Comparison of ENCODE assay signal across 21 cellular contexts in the genomic region with DNA sequence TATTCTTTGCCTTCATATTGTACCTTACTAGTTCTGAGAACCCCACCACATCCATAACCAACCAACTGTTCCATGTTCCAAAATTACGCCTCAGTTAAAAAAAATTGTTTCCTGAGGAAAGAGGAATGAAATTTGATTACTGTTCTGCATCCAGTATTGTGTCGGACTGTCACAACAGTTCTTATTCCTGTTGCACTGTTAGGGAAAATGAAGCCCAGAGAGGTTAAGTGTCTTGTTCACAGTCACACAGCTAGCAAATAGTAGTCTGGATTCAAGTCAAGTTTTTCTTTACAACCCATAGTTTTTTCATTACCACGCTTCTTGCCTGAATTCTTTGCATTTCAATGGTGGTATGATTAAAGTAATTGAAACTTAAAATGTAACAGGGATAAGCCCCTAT. TPM values are rescaled to one million over a fixed set of nuclear protein-coding genes. Genes with fewer than 3 reads are reported as not detected.
DNase-seq lines count a peak whose midpoint lies in the region; ATAC-seq, FAIRE-seq and TF ChIP-seq lines count a peak whose summit lies in the region.
"Had no signal": no experiment of that assay in that cellular context is flagged by ENCODE, and none has a peak within 500 bp of the region (broad histone marks: within the 10 kb centered on the region; RNA-seq: fewer than 3 reads in every experiment).

No MANE protein-coding gene starts in this region.

- peak overlapping the region; percentile 14; the same call in 1 of the 2 replicates for H3K4me3 ChIP-seq in AG04450 (ENCODE audit: low read depth, low read length)
- no peak overlapping the region for H3K4me3 ChIP-seq in K562
- H3K4me3 ChIP-seq: GM23338 had no signal

- no peak overlapping the region for H3K4me2 ChIP-seq in K562 (ENCODE audit: insufficient read depth, low read length)
- H3K4me2 ChIP-seq: GM23338 had no signal

- TF ChIP-seq RAD21 in K562 (CRISPR knock-in tag; conservative IDR thresholded peaks at IDR 0.05 in 1 of 2, IDR thresholded peaks at IDR 0.05 in 1 of 2), result no peak

- no peaks in the 10 kb centered on the region for H3K27me3 ChIP-seq in AG04450 (ENCODE audit: control insufficient read depth, insufficient read depth, low read length)
- H3K27me3 ChIP-seq in K562 (ENCODE audit: control insufficient read depth in 2 of 2, insufficient read depth in 2 of 2, low read length in 2 of 2), result no peaks in the 10 kb centered on the region

- no peak for TF ChIP-seq POLR2A in K562 (conservative IDR thresholded peaks at IDR 0.05)

- no peaks in the 10 kb centered on the region for H3K36me3 ChIP-seq in K562 (ENCODE audit: control insufficient read depth, insufficient read depth, low read length)

- H3K27ac Mint-ChIP-seq in activated CD4-positive, alpha-beta T cell treated with anti-CD3 and anti-CD28 coated beads, Interleukin-2, amount 10 ng/mL, durations not matched to agents 24 days and 14 days, result no peak overlapping the region
- peak overlapping the region in 2 of 3 experiments; percentile 44 for H3K27ac Mint-ChIP-seq in nephron
- H3K27ac Mint-ChIP-seq: CD14-positive monocyte; CD8-positive, alpha-beta T cell; GM23338; H9 had no signal

- H3K9me3 ChIP-seq in AG04450 (ENCODE audit: control insufficient read depth, insufficient read depth, low read length) (no peaks in the 10 kb centered on the region), K562 (replicated peaks; ENCODE audit: control insufficient read depth, insufficient read depth, low read depth, low read length) (no peaks in the 10 kb centered on the region)

- POLR2A ChIA-PET in AG04450 (lab: Yijun Ruan, JAX) (no interaction called here), K562 (lab: Yijun Ruan, JAX) (interaction anchor here (0.7 kb wide), 1 partner anchor 1793 kb away, joined by 4 read pairs; no protein-coding TSS in a partner anchor)

- H3K9ac ChIP-seq in K562 (ENCODE audit: insufficient read depth in 1 of 2, low read depth in 2 of 2, low read length in 2 of 2), result no peak overlapping the region

- peaks cover 3% of the 10 kb centered on the region for H3K36me3 Mint-ChIP-seq in activated CD4-positive, alpha-beta T cell treated with anti-CD3 and anti-CD28 coated beads, Interleukin-2, amount 10 ng/mL, durations not matched to agents 24 days and 14 days (ENCODE audit: low read depth)
- peaks cover 7% of the 10 kb centered on the region for H3K36me3 Mint-ChIP-seq in nephron (ENCODE audit: low read depth)

- H3K27me3 Mint-ChIP-seq in activated CD4-positive, alpha-beta T cell treated with anti-CD3 and anti-CD28 coated beads, Interleukin-2, amount 10 ng/mL, durations not matched to agents 24 days and 14 days, result peaks cover 6% of the 10 kb centered on the region
- H3K27me3 Mint-ChIP-seq in nephron (ENCODE audit: low read depth), result peaks cover 4% of the 10 kb centered on the region

- no peaks in the 10 kb centered on the region for H4K20me1 ChIP-seq in K562 (replicated peaks; ENCODE audit: control insufficient read depth, insufficient read depth, low read length)

- H3K4me1 ChIP-seq in K562 (replicated peaks in 1 of 2; ENCODE audit: control insufficient read depth in 2 of 2, insufficient read depth in 2 of 2, low read length in 2 of 2), result peaks cover 4 to 7% of the 10 kb centered on the region in 2 experiments; a peak in 3 of 5 replicates

- H3K4me3 Mint-ChIP-seq in activated CD4-positive, alpha-beta T cell treated with anti-CD3 and anti-CD28 coated beads, Interleukin-2, amount 10 ng/mL, durations not matched to agents 24 days and 14 days, result no peak overlapping the region
- H3K4me3 Mint-ChIP-seq in nephron, result peak overlapping the region in 2 of 3 experiments; percentile 21 to 31
- H3K4me3 Mint-ChIP-seq: CD14-positive monocyte; CD8-positive, alpha-beta T cell; GM23338; H9 had no signal

- TF ChIP-seq CTCF in AG04450 (IDR thresholded peaks at IDR 0.05; ENCODE audit: low read depth, low read length) (no peak), K562 (IDR thresholded peaks at IDR 0.05 in 2 of 3, conservative IDR thresholded peaks at IDR 0.05 in 1 of 3; ENCODE audit: insufficient read depth in 2 of 3, low read depth in 1 of 3, low read length in 3 of 3) (no peak), nephron (IDR thresholded peaks at IDR 0.05; ENCODE audit: unreplicated experiment in 3 of 3) (no peak)

- no peak for TF ChIP-seq EP300 in K562 (IDR thresholded peaks at IDR 0.05; ENCODE audit: low read length)

- H3K79me2 ChIP-seq in K562 (ENCODE audit: control insufficient read depth, insufficient read depth, low read length), result peaks cover 51% of the 10 kb centered on the region

- ATAC-seq in K562, result no peak
- no peak for ATAC-seq in HG03460 (IDR thresholded peaks at IDR 0.05; ENCODE audit: unreplicated experiment)
- ATAC-seq: CD8-positive, alpha-beta T cell; GM23338 had no signal

- H3K4me1 Mint-ChIP-seq in activated CD4-positive, alpha-beta T cell treated with anti-CD3 and anti-CD28 coated beads, Interleukin-2, amount 10 ng/mL, durations not matched to agents 24 days and 14 days, result peaks cover 19% of the 10 kb centered on the region
- peaks cover 54% of the 10 kb centered on the region for H3K4me1 Mint-ChIP-seq in nephron

- no peak for FAIRE-seq in K562 (lab: Jason Lieb, UNC)
- FAIRE-seq: D721Med, GM12892, HTR-8/SVneo had no signal

- no peaks in the 10 kb centered on the region for H3K9me1 ChIP-seq in K562 (ENCODE audit: control insufficient read depth, insufficient read depth, low read length)

- intact Hi-C loops in activated CD4-positive, alpha-beta T cell treated with anti-CD3 and anti-CD28 coated beads, Interleukin-2, amount 10 ng/mL, durations not matched to agents 24 days and 14 days (cut with micrococcal nuclease), result no loop called here
- intact Hi-C loops in K562 (cut with micrococcal nuclease), result no loop called here

- H3K9me3 Mint-ChIP-seq in activated CD4-positive, alpha-beta T cell treated with anti-CD3 and anti-CD28 coated beads, Interleukin-2, amount 10 ng/mL, durations not matched to agents 24 days and 14 days, result no peaks in the 10 kb centered on the region
- H3K9me3 Mint-ChIP-seq in nephron, result no peaks in the 10 kb centered on the region
- H3K9me3 Mint-ChIP-seq: CD8-positive, alpha-beta T cell had no signal

- in situ Hi-C loops in K562 (cut with MboI), result no loop called here

- H3K27ac ChIP-seq in AG04450 (ENCODE audit: low read depth, low read length) (peak overlapping the region; percentile 68), K562 (ENCODE audit: extremely low read depth, low read depth, low read length) (no peak overlapping the region)
- H3K27ac ChIP-seq: 22Rv1 had no signal

- DNase-seq in activated CD4-positive, alpha-beta T cell treated with anti-CD3 and anti-CD28 coated beads, Interleukin-2, amount 10 ng/mL, durations not matched to agents 24 days and 14 days, result peak; percentile 33
- no peak for DNase-seq in activated CD4-positive, alpha-beta T cell treated with anti-CD3 and anti-CD28 coated beads, Interleukin-2, amount 50 U/mL, for 4 hours
- DNase-seq in AG04450 (ENCODE audit: low read depth, low spot score) (no peak), K562 (ENCODE audit: extremely low read depth in 1 of 4, low spot score in 3 of 4) (no peak), epidermal melanocyte (ENCODE audit: insufficient read length, low spot score) (no peak)
- DNase-seq in stimulated activated CD4-positive, alpha-beta T cell treated with anti-CD3 and anti-CD28 coated beads, Interleukin-4, amount 100 ng/mL, for 4 hours, result no peak
- DNase-seq: ACHN; CD8-positive, alpha-beta T cell; COR-L47; DMS153; DMS79 treated with DMSO at 0.1 percent for 48 hours; GDM1; H9 had no signal

- no TSS peak for BruUV-seq in K562 (replicated peaks; lab: Mats Ljungman, UMichigan)

- CTCF ChIA-PET in AG04450 (lab: Charles Lee) (interaction anchor here (0.9 to 1.0 kb wide), 2 partner anchors 9 to 589 kb away, joined by 3 to 4 read pairs; no protein-coding TSS in a partner anchor), K562 (lab: Yijun Ruan, JAX; ENCODE audit: low intra/inter-chr PET ratio) (no interaction called here)

- no peak overlapping the region for H2AFZ ChIP-seq in K562 (ENCODE audit: low read depth, low read length)
- H2AFZ ChIP-seq: GM23338 had no signal

- 82% methylated on average over 3 of the region's 3 CpGs for WGBS in K562 (ENCODE audit: insufficient coverage, low coverage, missing lambda C conversion rate)

TF ChIP-seq in K562, 482 proteins besides CTCF, POLR2A, EP300 and RAD21 (continues in another document):
- TF ChIP-seq BCOR (IDR thresholded peaks at IDR 0.05) (peak; percentile 78), RCOR1 (IDR thresholded peaks at IDR 0.05; ENCODE audit: borderline replicate concordance in 1 of 2, low read depth in 2 of 2, low read length in 2 of 2) (peak in 1 of 2 experiments; percentile 40; a peak in 1 of 4 replicates), KDM1A (IDR thresholded peaks at IDR 0.05) (peak; percentile 37 to 50; a peak in 2 of 4 replicates), ZFP36 (IDR thresholded peaks at IDR 0.05; ENCODE audit: low read depth, low read length, partially characterized antibody) (peak; percentile 79), MTA1 (IDR thresholded peaks at IDR 0.05; ENCODE audit: borderline replicate concordance) (no peak), XRCC4 (IDR thresholded peaks at IDR 0.05; ENCODE audit: extremely low read depth, insufficient read depth, insufficient read length) (no peak), RBM25 (IDR thresholded peaks at IDR 0.05; ENCODE audit: low read depth, low read length, severe bottlenecking) (peak; percentile 97)

RNA-seq across cellular contexts. Expression of gene FSD1L, which starts 4.4 kb away (rescaled TPM):
- total RNA-seq in activated CD4-positive, alpha-beta T cell treated with anti-CD3 and anti-CD28 coated beads, Interleukin-2, amount 10 ng/mL, durations not matched to agents 24 days and 14 days, result 4.4 and 4.8 TPM in 2 replicates
- polyA plus RNA-seq in AG04450 (2011; rRNA removed) (5.6 and 7.4 TPM in 2 replicates), K562 (2011; rRNA removed) (2.5 and 3.9 TPM in 2 replicates), K562 (2014; fragmentation: Illumina TruSeq; extraction: Trizol) (1.8 and 2.1 TPM in 2 replicates), K562 (2014; fragmentation: Nextera tagmentation; extraction: Ambion mirVana) (1 to 10 TPM; 1.1 to 2.1 TPM), K562 (2014; rRNA removed) (1.1 and 1.3 TPM in 2 replicates)
- polyA minus RNA-seq in AG04450 (2011; rRNA and poly(A)+ RNA removed), result 6.4 and 12.9 TPM in 2 replicates
- total RNA-seq in K562 (2011; cell fraction: chromatin; rRNA removed; ENCODE audit: low replicate concordance), result 9.8 and 34.0 TPM in 2 replicates
- 3.2 and 5.9 TPM in 2 replicates for total RNA-seq in K562 (2011; cell fraction: nucleolus; rRNA removed)
- total RNA-seq in K562 (2011; cell fraction: nucleoplasm; rRNA removed), result 12.6 and 20.4 TPM in 2 replicates
- total RNA-seq in K562 (2014; rRNA removed) (0.95 and 1.9 TPM in 2 replicates), K562 (2014; rRNA removed; fragmentation: Illumina TruSeq; extraction: Trizol) (3.1 and 5.4 TPM in 2 replicates), K562 (2015; rRNA removed; fragmentation: Illumina TruSeq; extraction: Trizol) (3.4 and 4.2 TPM in 2 replicates), K562 (2021) (2.2 and 2.5 TPM in 2 replicates)
- 0.12 and 0.49 TPM in 2 replicates for polyA plus RNA-seq in K562 (2011; cell fraction: cytosol; rRNA removed)
- polyA plus RNA-seq in K562 (2011; cell fraction: nucleus; rRNA removed), result 3.1 and 5.2 TPM in 2 replicates
- polyA plus RNA-seq in K562 (2012), result 1.1 and 2.0 TPM in 2 replicates
- polyA minus RNA-seq in K562 (2011; rRNA and poly(A)+ RNA removed), result 7.9 and 10.7 TPM in 2 replicates
- 0.91 and 1.8 TPM in 2 replicates for polyA minus RNA-seq in K562 (2011; cell fraction: cytosol; rRNA and poly(A)+ RNA removed)
- polyA minus RNA-seq in K562 (2011; cell fraction: nucleus; rRNA and poly(A)+ RNA removed), result 9.8 and 17.7 TPM in 2 replicates
